ENCODE assay signal across 9 cellular contexts in the genomic region with DNA sequence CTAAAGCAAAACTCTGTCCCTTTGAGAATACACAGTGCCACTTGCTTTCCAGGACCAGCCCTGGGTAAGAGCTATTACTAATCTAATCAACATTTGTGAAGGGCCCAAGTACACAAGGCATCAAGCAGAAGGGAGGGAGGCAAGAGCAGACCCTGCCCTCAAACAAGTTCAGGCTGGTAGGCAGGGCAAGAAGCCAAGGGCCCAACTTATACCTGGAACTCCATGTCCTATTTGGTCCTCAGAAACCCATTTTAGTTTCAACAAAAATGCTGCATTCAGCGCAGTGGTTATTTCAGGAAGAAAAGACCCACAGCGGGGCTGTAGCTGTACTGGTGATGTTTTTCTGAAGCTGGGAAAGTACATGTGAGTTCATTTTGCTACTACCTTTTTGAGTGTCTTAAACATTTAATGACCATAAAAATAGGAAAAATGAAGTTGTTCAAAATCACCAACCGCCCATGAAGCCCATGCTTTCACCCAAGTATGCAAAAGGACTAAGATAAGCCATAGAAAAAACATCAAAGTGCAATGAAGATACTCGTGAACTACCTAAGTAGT. TPM values are rescaled to one million over a fixed set of nuclear protein-coding genes. Genes with fewer than 3 reads are reported as not detected.
A peak's percentile ranks its signal among the peaks of the same experiment; 100 is the strongest.
DNase-seq lines count a peak whose midpoint lies in the region; ATAC-seq and TF ChIP-seq lines count a peak whose summit lies in the region.
"Had no signal": no experiment of that assay in that cellular context is flagged by ENCODE, and none has a peak within 500 bp of the region (broad histone marks: within the 10 kb centered on the region; RNA-seq: fewer than 3 reads in every experiment).

No MANE protein-coding gene starts in this region.

- H3K36me3 ChIP-seq in BLaER1 treated with 17β-estradiol and CSF1 and Interleukin-3, amounts not matched to agents 10 nM and 100 nM: peaks cover 54 to 73% (median 71%) of the 10 kb centered on the region in 11 experiments

- no peak overlapping the region for H2BK15ac ChIP-seq in H9 (ENCODE audit: low read depth, low read length)

- POLR2A ChIA-PET in activated CD4-positive, alpha-beta memory T cell treated with anti-CD3 and anti-CD28 coated beads, Interleukin-2, amount 10 ng/mL, durations not matched to agents 7 days and 5 days (lab: Charles Lee): no interaction called here

- no peak overlapping the region for H3T11ph ChIP-seq in H9 (ENCODE audit: low read length)

- H3K4me3 Mint-ChIP-seq in H9 (peak overlapping the region; percentile 76 to 95), memory B cell (no peak overlapping the region)
- peak overlapping the region; percentile 63 for H3K4me3 Mint-ChIP-seq in activated CD4-positive, alpha-beta memory T cell treated with anti-CD3 and anti-CD28 coated beads, Interleukin-2, amount 10 ng/mL, durations not matched to agents 7 days and 5 days

- ATAC-seq in memory B cell (ENCODE audit: low read depth): no peak

- H3K56ac ChIP-seq in H9 (ENCODE audit: insufficient read length, low read depth, low read length): no peak overlapping the region

- H3K23me2 ChIP-seq in H9 (ENCODE audit: insufficient read length, low read depth, low read length, poor library complexity, severe bottlenecking): peaks cover 6% of the 10 kb centered on the region

- no peaks in the 10 kb centered on the region; the same call in 1 of the 2 replicates for H3K27me3 Mint-ChIP-seq in H9 (ENCODE audit: low read depth)
- no peaks in the 10 kb centered on the region for H3K27me3 Mint-ChIP-seq in activated CD4-positive, alpha-beta memory T cell treated with anti-CD3 and anti-CD28 coated beads, Interleukin-2, amount 10 ng/mL, durations not matched to agents 7 days and 5 days
- H3K27me3 Mint-ChIP-seq in memory B cell: no peaks in the 10 kb centered on the region

- no peaks in the 10 kb centered on the region for H3K27me3 ChIP-seq in BLaER1 treated with 17β-estradiol and CSF1 and Interleukin-3, amounts not matched to agents 10 nM and 100 nM
- no peaks in the 10 kb centered on the region for H3K27me3 ChIP-seq in H9 (ENCODE audit: insufficient read depth, low read length)

- H2AFZ ChIP-seq in H9 (ENCODE audit: low read length): no peak overlapping the region

- H3K27ac ChIP-seq in BLaER1 treated with 17β-estradiol and CSF1 and Interleukin-3, amounts not matched to agents 10 nM and 100 nM: peak overlapping the region in 2 of 11 experiments; percentile 0 to 99; a peak in 3 of 22 replicates
- peak overlapping the region; percentile 16 for H3K27ac ChIP-seq in H9 (ENCODE audit: insufficient read length, low read depth, low read length)

- no peak overlapping the region for H3K18ac ChIP-seq in H9 (ENCODE audit: insufficient read length, low read depth, low read length)

- H4K8ac ChIP-seq in H9 (replicated peaks; ENCODE audit: insufficient read length, low read depth, low read length): no peak overlapping the region

- no peak overlapping the region for H2BK120ac ChIP-seq in H9 (ENCODE audit: low read depth, low read length, poor library complexity, severe bottlenecking)

- no peaks in the 10 kb centered on the region; a peak in 1 of 22 replicates for H3K9me3 ChIP-seq in BLaER1 treated with 17β-estradiol and CSF1 and Interleukin-3, amounts not matched to agents 10 nM and 100 nM (replicated peaks in 1 of 11)
- H3K9me3 ChIP-seq in H9 (ENCODE audit: control insufficient read depth, low read depth, low read length): no peaks in the 10 kb centered on the region

- H3K9me3 Mint-ChIP-seq in H9 (peaks cover 0 to 8% of the 10 kb centered on the region in 2 experiments; a peak in 1 of 5 replicates), memory B cell (no peaks in the 10 kb centered on the region)
- H3K9me3 Mint-ChIP-seq in activated CD4-positive, alpha-beta memory T cell treated with anti-CD3 and anti-CD28 coated beads, Interleukin-2, amount 10 ng/mL, durations not matched to agents 7 days and 5 days: no peaks in the 10 kb centered on the region

- no peak overlapping the region for H4K91ac ChIP-seq in H9 (ENCODE audit: insufficient read length, low read depth, low read length)

- H3K4me3 ChIP-seq in BLaER1 treated with 17β-estradiol and CSF1 and Interleukin-3, amounts not matched to agents 10 nM and 100 nM: peak overlapping the region in 8 of 10 experiments; percentile 83 to 98 (median 91); a peak in 16 of 20 replicates

- H2BK20ac ChIP-seq in H9 (ENCODE audit: low read depth, low read length, poor library complexity, severe bottlenecking): no peak overlapping the region

- H4K20me1 ChIP-seq in BLaER1 treated with 17β-estradiol and CSF1 and Interleukin-3, amounts not matched to agents 10 nM and 100 nM: peaks cover 44 to 77% (median 71%) of the 10 kb centered on the region in 11 experiments
- no peaks in the 10 kb centered on the region for H4K20me1 ChIP-seq in H9 (ENCODE audit: control insufficient read depth, insufficient read depth, insufficient read length)

- CTCF ChIA-PET in activated CD4-positive, alpha-beta memory T cell treated with anti-CD3 and anti-CD28 coated beads, Interleukin-2, amount 10 ng/mL, durations not matched to agents 7 days and 5 days (lab: Charles Lee): interaction anchor here (1.3 kb wide), 1 partner anchor 463 kb away, joined by 3 read pairs; no protein-coding TSS in a partner anchor

- H3K4me1 ChIP-seq in BLaER1 treated with 17β-estradiol and CSF1 and Interleukin-3, amounts not matched to agents 10 nM and 100 nM: peaks cover 24 to 40% (median 34%) of the 10 kb centered on the region in 10 experiments
- H3K4me1 ChIP-seq in H9 (ENCODE audit: insufficient read depth, low read length): 0 out of 2 replicates have a peak, but pooled peaks cover 2% of the 10 kb centered on the region

- peak overlapping the region in 2 of 3 experiments; percentile 84 to 95; a peak in 2 of 7 replicates for H3K27ac Mint-ChIP-seq in H9
- H3K27ac Mint-ChIP-seq in activated CD4-positive, alpha-beta memory T cell treated with anti-CD3 and anti-CD28 coated beads, Interleukin-2, amount 10 ng/mL, durations not matched to agents 7 days and 5 days: peak overlapping the region; percentile 34
- H3K27ac Mint-ChIP-seq in memory B cell: peak overlapping the region; percentile 90

- peaks cover 24 to 27% of the 10 kb centered on the region in 2 experiments for H3K4me1 Mint-ChIP-seq in H9
- H3K4me1 Mint-ChIP-seq in activated CD4-positive, alpha-beta memory T cell treated with anti-CD3 and anti-CD28 coated beads, Interleukin-2, amount 10 ng/mL, durations not matched to agents 7 days and 5 days: peaks cover 39% of the 10 kb centered on the region
- H3K4me1 Mint-ChIP-seq in memory B cell: peaks cover 24% of the 10 kb centered on the region

- no peak overlapping the region for H3K4ac ChIP-seq in H9 (ENCODE audit: low read depth, low read length)

- no CpG with 5 or more reads among the region's 4 CpGs for WGBS in H9 (ENCODE audit: extremely low coverage, insufficient read length, low lambda C conversion rate)

- no peak overlapping the region for H2BK5ac ChIP-seq in H9 (ENCODE audit: insufficient read length, low read length)

- peaks cover 54 to 73% (median 61%) of the 10 kb centered on the region in 3 experiments for H3K36me3 Mint-ChIP-seq in H9 (ENCODE audit: insufficient read depth in 1 of 3, low read depth in 3 of 3)
- peaks cover 63% of the 10 kb centered on the region for H3K36me3 Mint-ChIP-seq in activated CD4-positive, alpha-beta memory T cell treated with anti-CD3 and anti-CD28 coated beads, Interleukin-2, amount 10 ng/mL, durations not matched to agents 7 days and 5 days (ENCODE audit: low read depth)
- H3K36me3 Mint-ChIP-seq in memory B cell: peaks cover 30% of the 10 kb centered on the region

- peak overlapping the region; percentile 85 to 99 (median 94); a peak in 21 of 22 replicates for H3K4me2 ChIP-seq in BLaER1 treated with 17β-estradiol and CSF1 and Interleukin-3, amounts not matched to agents 10 nM and 100 nM
- H3K4me2 ChIP-seq in H9 (ENCODE audit: insufficient read depth, insufficient read length, low read length): peak overlapping the region; percentile 87

- H2AK5ac ChIP-seq in H9 (ENCODE audit: insufficient read length, low read length): no peak overlapping the region

- no peaks in the 10 kb centered on the region for H3K79me1 ChIP-seq in H9 (ENCODE audit: insufficient read depth, low read depth, low read length, poor library complexity, severe bottlenecking)

- no peak overlapping the region for H2BK12ac ChIP-seq in H9 (ENCODE audit: insufficient read length, low read depth, low read length)

- H3K23ac ChIP-seq in H9 (ENCODE audit: insufficient read length, low read depth, low read length): no peak overlapping the region

- DNase-seq in H9: no peak
- no peak for DNase-seq in activated CD4-positive, alpha-beta memory T cell treated with anti-CD3 and anti-CD28 coated beads, Interleukin-2, amount 10 ng/mL, durations not matched to agents 7 days and 5 days
- DNase-seq in memory B cell (ENCODE audit: low spot score in 2 of 2): no peak
- no peak for DNase-seq in glomerular visceral epithelial cell (ENCODE audit: extremely low spot score)
- no peak for DNase-seq in T1000 (lab: John Stamatoyannopoulos, UW)
- DNase-seq in UCSD-AML1 (lab: John Stamatoyannopoulos, UW; ENCODE audit: unreplicated experiment): no peak
- no peak for DNase-seq in DMS114 treated with DMSO at 0.1 percent for 48 hours (lab: John Stamatoyannopoulos, UW; ENCODE audit: unreplicated experiment)
- DNase-seq: NCI-H2171 treated with DMSO at 0.1 percent for 48 hours had no signal

- TF ChIP-seq CTCF in H9 (conservative IDR thresholded peaks at IDR 0.05): no peak

- no peak overlapping the region for H3K14ac ChIP-seq in H9 (ENCODE audit: insufficient read depth, low read length)

- peaks cover 12% of the 10 kb centered on the region; the same call in 1 of the 2 replicates for H3K79me2 ChIP-seq in H9 (ENCODE audit: insufficient read depth, low read length)

- H4K5ac ChIP-seq in H9 (ENCODE audit: insufficient read length, low read depth, low read length): no peak overlapping the region

- peak overlapping the region; percentile 75 to 100 (median 98); a peak in 19 of 22 replicates for H3K9ac ChIP-seq in BLaER1 treated with 17β-estradiol and CSF1 and Interleukin-3, amounts not matched to agents 10 nM and 100 nM
- no peak overlapping the region for H3K9ac ChIP-seq in H9 (ENCODE audit: extremely low read depth, insufficient read length, low read length)

RNA-seq across cellular contexts. Expression of a gene that starts 2.8 kb away (rescaled TPM):
- 2,597 and 2,660 TPM in 2 replicates for total RNA-seq in H9 (2021)
- total RNA-seq in activated CD4-positive, alpha-beta memory T cell treated with anti-CD3 and anti-CD28 coated beads, Interleukin-2, amount 10 ng/mL, durations not matched to agents 7 days and 5 days: 1,000 to 10,000 TPM; 1,261 to 1,293 TPM

Comparison
In these comparisons a context has a peak if more than half of its experiments do, and no peak if none do; other contexts are left out.
1. H3K27ac Mint-ChIP-seq: peak in every context shown above with its lines; median percentile 90 in memory B cell; 90 in H9; 34 in activated CD4-positive, alpha-beta memory T cell treated with anti-CD3 and anti-CD28 coated beads, Interleukin-2, amount 10 ng/mL, durations not matched to agents 7 days and 5 days.